ENCODE assay signal across 24 cellular contexts in genomic region chr20:25490656-25491445, GRCh38.
"Had no signal": no experiment of that assay in that cellular context is flagged by ENCODE, and none has a peak within 500 bp of the region (broad histone marks: within the 10 kb centered on the region; RNA-seq: fewer than 3 reads in every experiment).

No MANE protein-coding gene starts in this region.

- H3K27me3 ChIP-seq: colonic mucosa, heart right ventricle, testis, vagina had no signal

- FAIRE-seq: bronchial epithelial cell, small intestine had no signal

- H3K9me3 Mint-ChIP-seq: activated CD4-positive, alpha-beta memory T cell treated with anti-CD3 and anti-CD28 coated beads for 36 hours; activated naive CD4-positive, alpha-beta T cell treated with anti-CD3 and anti-CD28 coated beads for 36 hours; activated naive CD8-positive, alpha-beta T cell treated with anti-CD3 and anti-CD28 coated beads, Interleukin-2, amount 10 ng/mL, durations not matched to agents 7 days and 5 days; naive B cell; stimulated activated memory B cell treated with anti-CD40 and anti-IgM and Interleukin-4, amounts not matched to agents 10 μg/mL and 1 μg/mL and 100 μg/mL, for 72 hours had no signal

- H3K4me3 Mint-ChIP-seq: activated CD4-positive, alpha-beta memory T cell treated with anti-CD3 and anti-CD28 coated beads for 36 hours; activated naive CD4-positive, alpha-beta T cell treated with anti-CD3 and anti-CD28 coated beads for 36 hours; activated naive CD8-positive, alpha-beta T cell treated with anti-CD3 and anti-CD28 coated beads, Interleukin-2, amount 10 ng/mL, durations not matched to agents 7 days and 5 days; naive B cell; stimulated activated memory B cell treated with anti-CD40 and anti-IgM and Interleukin-4, amounts not matched to agents 10 μg/mL and 1 μg/mL and 100 μg/mL, for 72 hours had no signal

- ATAC-seq: heart right ventricle, left lobe of liver, sciatic nerve had no signal

- H3K4me3 ChIP-seq: colonic mucosa, heart right ventricle, lower lobe of right lung, testis, vagina had no signal

- H3K4me1 ChIP-seq: colonic mucosa, lower lobe of right lung, testis, vagina had no signal

- H3K36me3 ChIP-seq: colonic mucosa, vagina had no signal

- H3K9me3 ChIP-seq: colonic mucosa, heart right ventricle, lower lobe of right lung, testis, vagina had no signal

- H3K27ac ChIP-seq: colonic mucosa, epithelial cell of prostate, heart right ventricle, lower lobe of right lung, testis, vagina had no signal

- H3K36me3 Mint-ChIP-seq: activated CD4-positive, alpha-beta memory T cell treated with anti-CD3 and anti-CD28 coated beads for 36 hours; activated naive CD8-positive, alpha-beta T cell treated with anti-CD3 and anti-CD28 coated beads, Interleukin-2, amount 10 ng/mL, durations not matched to agents 7 days and 5 days; naive B cell; stimulated activated memory B cell treated with anti-CD40 and anti-IgM and Interleukin-4, amounts not matched to agents 10 μg/mL and 1 μg/mL and 100 μg/mL, for 72 hours had no signal

- H3K27ac Mint-ChIP-seq: activated CD4-positive, alpha-beta memory T cell treated with anti-CD3 and anti-CD28 coated beads for 36 hours; activated naive CD4-positive, alpha-beta T cell treated with anti-CD3 and anti-CD28 coated beads for 36 hours; activated naive CD8-positive, alpha-beta T cell treated with anti-CD3 and anti-CD28 coated beads, Interleukin-2, amount 10 ng/mL, durations not matched to agents 7 days and 5 days; stimulated activated memory B cell treated with anti-CD40 and anti-IgM and Interleukin-4, amounts not matched to agents 10 μg/mL and 1 μg/mL and 100 μg/mL, for 72 hours had no signal

- DNase-seq: activated CD4-positive, alpha-beta memory T cell treated with anti-CD3 and anti-CD28 coated beads for 36 hours; activated CD4-positive, alpha-beta T cell treated with anti-CD3 and anti-CD28 coated beads for 4 hours; activated CD4-positive, CD25-positive, alpha-beta regulatory T cell; activated effector memory CD4-positive, alpha-beta T cell treated with Interleukin-2 at 50 U/mL for 16 hours; activated naive CD4-positive, alpha-beta T cell treated with anti-CD3 and anti-CD28 coated beads for 36 hours; activated naive CD8-positive, alpha-beta T cell treated with anti-CD3 and anti-CD28 coated beads, Interleukin-2, amount 10 ng/mL, durations not matched to agents 7 days and 5 days; activated T-cell treated with anti-CD3 and anti-CD28 coated beads, Interleukin-2, amount 50 U/mL, for 48 hours; amygdala; colonic mucosa; heart right ventricle; lower lobe of right lung; mesendoderm; naive B cell; small intestine; stimulated activated CD4-positive, alpha-beta T cell treated with anti-CD3 and anti-CD28 coated beads, Interleukin-15, amount 100 ng/mL, for 24 hours; T-helper 9 cell; testis; trophoblast cell had no signal

- H3K27me3 Mint-ChIP-seq: activated CD4-positive, alpha-beta memory T cell treated with anti-CD3 and anti-CD28 coated beads for 36 hours; activated naive CD8-positive, alpha-beta T cell treated with anti-CD3 and anti-CD28 coated beads, Interleukin-2, amount 10 ng/mL, durations not matched to agents 7 days and 5 days had no signal
